Comparison of ENCODE assay signal across 1 cellular context in genomic region chr12:94230357-94230905, GRCh38.
TF ChIP-seq lines count a peak whose summit lies in the region.

No MANE protein-coding gene starts in this region.

TF ChIP-seq in HepG2, 621 proteins besides CTCF, POLR2A, EP300 and RAD21 (continued from another document and continues in another):
- TF ChIP-seq ZNF337 (CRISPR knock-in tag; IDR thresholded peaks at IDR 0.05; ENCODE audit: borderline replicate concordance, low read depth) (no peak), NFAT5 (CRISPR knock-in tag; IDR thresholded peaks at IDR 0.05) (no peak), ATAD3A (CRISPR knock-in tag; IDR thresholded peaks at IDR 0.05) (no peak), HNRNPUL1 (IDR thresholded peaks at IDR 0.05; ENCODE audit: low read depth, low read length) (no peak), ZFP1 (CRISPR knock-in tag; IDR thresholded peaks at IDR 0.05) (no peak), GRHL1 (CRISPR knock-in tag; conservative IDR thresholded peaks at IDR 0.05) (no peak), ZFP37 (CRISPR knock-in tag; IDR thresholded peaks at IDR 0.05; ENCODE audit: borderline replicate concordance) (no peak), ZFP82 (CRISPR knock-in tag; IDR thresholded peaks at IDR 0.05; ENCODE audit: borderline replicate concordance) (no peak), MAFF (IDR thresholded peaks at IDR 0.05; ENCODE audit: low read depth, low read length) (no peak), ZBTB21 (CRISPR knock-in tag; IDR thresholded peaks at IDR 0.05) (no peak), RBAK (CRISPR knock-in tag; IDR thresholded peaks at IDR 0.05) (no peak), THYN1 (CRISPR knock-in tag; IDR thresholded peaks at IDR 0.05; ENCODE audit: borderline replicate concordance, low read depth) (no peak), AHDC1 (CRISPR knock-in tag; IDR thresholded peaks at IDR 0.05; ENCODE audit: borderline replicate concordance) (peak; percentile 89; the same call in 1 of the 2 replicates), IRX3 (CRISPR knock-in tag; IDR thresholded peaks at IDR 0.05; ENCODE audit: borderline replicate concordance, low read depth) (no peak), ZNF879 (CRISPR knock-in tag; IDR thresholded peaks at IDR 0.05) (no peak), ELF4 (CRISPR knock-in tag; IDR thresholded peaks at IDR 0.05; ENCODE audit: borderline replicate concordance) (no peak), ZNF484 (CRISPR knock-in tag; IDR thresholded peaks at IDR 0.05; ENCODE audit: borderline replicate concordance, low read depth) (no peak), ZNF12 (CRISPR knock-in tag; IDR thresholded peaks at IDR 0.05) (peak; percentile 98), ZNF354B (CRISPR knock-in tag; IDR thresholded peaks at IDR 0.05) (no peak), E2F2 (CRISPR knock-in tag; IDR thresholded peaks at IDR 0.05; ENCODE audit: borderline replicate concordance) (no peak), DR1 (CRISPR knock-in tag; IDR thresholded peaks at IDR 0.05) (no peak), HOXA7 (CRISPR knock-in tag; IDR thresholded peaks at IDR 0.05) (no peak), ZNF841 (CRISPR knock-in tag; IDR thresholded peaks at IDR 0.05; ENCODE audit: borderline replicate concordance) (no peak), MIER3 (CRISPR knock-in tag; IDR thresholded peaks at IDR 0.05; ENCODE audit: borderline replicate concordance) (peak; percentile 79), JUNB (CRISPR knock-in tag; IDR thresholded peaks at IDR 0.05; ENCODE audit: borderline replicate concordance) (no peak; the same call in 1 of the 2 replicates), U2AF2 (IDR thresholded peaks at IDR 0.05; ENCODE audit: low read depth, low read length) (no peak), GLI4 (CRISPR knock-in tag; IDR thresholded peaks at IDR 0.05; ENCODE audit: borderline replicate concordance) (no peak)
- TF ChIP-seq, protein P1, sequence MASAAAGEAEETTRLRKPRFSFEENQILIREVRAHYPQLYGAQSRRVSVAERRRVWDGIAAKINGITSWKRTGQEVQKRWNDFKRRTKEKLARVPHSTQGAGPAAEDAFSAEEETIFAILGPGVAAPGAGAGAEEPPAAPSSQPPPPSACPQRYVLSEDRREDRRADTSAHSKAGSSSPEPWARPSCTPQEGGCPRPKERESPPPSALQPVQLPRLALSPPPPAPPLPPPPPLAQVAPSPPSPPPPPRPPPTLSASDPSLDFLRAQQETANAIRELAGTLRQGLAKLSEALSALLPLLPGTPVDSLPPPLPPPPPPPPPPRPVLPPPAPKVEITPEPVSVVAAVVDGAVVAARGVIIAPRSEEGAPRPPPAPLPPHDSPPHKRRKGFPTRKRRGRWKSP (CRISPR knock-in tag; IDR thresholded peaks at IDR 0.05), result no peak; the same call in 1 of the 2 replicates
- TF ChIP-seq, protein P2, sequence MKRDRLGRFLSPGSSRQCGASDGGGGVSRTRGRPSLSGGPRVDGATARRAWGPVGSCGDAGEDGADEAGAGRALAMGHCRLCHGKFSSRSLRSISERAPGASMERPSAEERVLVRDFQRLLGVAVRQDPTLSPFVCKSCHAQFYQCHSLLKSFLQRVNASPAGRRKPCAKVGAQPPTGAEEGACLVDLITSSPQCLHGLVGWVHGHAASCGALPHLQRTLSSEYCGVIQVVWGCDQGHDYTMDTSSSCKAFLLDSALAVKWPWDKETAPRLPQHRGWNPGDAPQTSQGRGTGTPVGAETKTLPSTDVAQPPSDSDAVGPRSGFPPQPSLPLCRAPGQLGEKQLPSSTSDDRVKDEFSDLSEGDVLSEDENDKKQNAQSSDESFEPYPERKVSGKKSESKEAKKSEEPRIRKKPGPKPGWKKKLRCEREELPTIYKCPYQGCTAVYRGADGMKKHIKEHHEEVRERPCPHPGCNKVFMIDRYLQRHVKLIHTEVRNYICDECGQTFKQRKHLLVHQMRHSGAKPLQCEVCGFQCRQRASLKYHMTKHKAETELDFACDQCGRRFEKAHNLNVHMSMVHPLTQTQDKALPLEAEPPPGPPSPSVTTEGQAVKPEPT (CRISPR knock-in tag; IDR thresholded peaks at IDR 0.05; ENCODE audit: low read depth), result no peak
- TF ChIP-seq, protein P3, sequence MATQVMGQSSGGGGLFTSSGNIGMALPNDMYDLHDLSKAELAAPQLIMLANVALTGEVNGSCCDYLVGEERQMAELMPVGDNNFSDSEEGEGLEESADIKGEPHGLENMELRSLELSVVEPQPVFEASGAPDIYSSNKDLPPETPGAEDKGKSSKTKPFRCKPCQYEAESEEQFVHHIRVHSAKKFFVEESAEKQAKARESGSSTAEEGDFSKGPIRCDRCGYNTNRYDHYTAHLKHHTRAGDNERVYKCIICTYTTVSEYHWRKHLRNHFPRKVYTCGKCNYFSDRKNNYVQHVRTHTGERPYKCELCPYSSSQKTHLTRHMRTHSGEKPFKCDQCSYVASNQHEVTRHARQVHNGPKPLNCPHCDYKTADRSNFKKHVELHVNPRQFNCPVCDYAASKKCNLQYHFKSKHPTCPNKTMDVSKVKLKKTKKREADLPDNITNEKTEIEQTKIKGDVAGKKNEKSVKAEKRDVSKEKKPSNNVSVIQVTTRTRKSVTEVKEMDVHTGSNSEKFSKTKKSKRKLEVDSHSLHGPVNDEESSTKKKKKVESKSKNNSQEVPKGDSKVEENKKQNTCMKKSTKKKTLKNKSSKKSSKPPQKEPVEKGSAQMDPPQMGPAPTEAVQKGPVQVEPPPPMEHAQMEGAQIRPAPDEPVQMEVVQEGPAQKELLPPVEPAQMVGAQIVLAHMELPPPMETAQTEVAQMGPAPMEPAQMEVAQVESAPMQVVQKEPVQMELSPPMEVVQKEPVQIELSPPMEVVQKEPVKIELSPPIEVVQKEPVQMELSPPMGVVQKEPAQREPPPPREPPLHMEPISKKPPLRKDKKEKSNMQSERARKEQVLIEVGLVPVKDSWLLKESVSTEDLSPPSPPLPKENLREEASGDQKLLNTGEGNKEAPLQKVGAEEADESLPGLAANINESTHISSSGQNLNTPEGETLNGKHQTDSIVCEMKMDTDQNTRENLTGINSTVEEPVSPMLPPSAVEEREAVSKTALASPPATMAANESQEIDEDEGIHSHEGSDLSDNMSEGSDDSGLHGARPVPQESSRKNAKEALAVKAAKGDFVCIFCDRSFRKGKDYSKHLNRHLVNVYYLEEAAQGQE (IDR thresholded peaks at IDR 0.05; ENCODE audit: borderline replicate concordance in 1 of 2, low read depth in 1 of 2, low read length in 2 of 2), result no peak
- TF ChIP-seq, protein P4, sequence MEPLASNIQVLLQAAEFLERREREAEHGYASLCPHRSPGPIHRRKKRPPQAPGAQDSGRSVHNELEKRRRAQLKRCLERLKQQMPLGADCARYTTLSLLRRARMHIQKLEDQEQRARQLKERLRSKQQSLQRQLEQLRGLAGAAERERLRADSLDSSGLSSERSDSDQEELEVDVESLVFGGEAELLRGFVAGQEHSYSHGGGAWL (CRISPR knock-in tag; IDR thresholded peaks at IDR 0.05), result no peak
- TF ChIP-seq, protein P5, sequence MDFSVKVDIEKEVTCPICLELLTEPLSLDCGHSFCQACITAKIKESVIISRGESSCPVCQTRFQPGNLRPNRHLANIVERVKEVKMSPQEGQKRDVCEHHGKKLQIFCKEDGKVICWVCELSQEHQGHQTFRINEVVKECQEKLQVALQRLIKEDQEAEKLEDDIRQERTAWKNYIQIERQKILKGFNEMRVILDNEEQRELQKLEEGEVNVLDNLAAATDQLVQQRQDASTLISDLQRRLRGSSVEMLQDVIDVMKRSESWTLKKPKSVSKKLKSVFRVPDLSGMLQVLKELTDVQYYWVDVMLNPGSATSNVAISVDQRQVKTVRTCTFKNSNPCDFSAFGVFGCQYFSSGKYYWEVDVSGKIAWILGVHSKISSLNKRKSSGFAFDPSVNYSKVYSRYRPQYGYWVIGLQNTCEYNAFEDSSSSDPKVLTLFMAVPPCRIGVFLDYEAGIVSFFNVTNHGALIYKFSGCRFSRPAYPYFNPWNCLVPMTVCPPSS (IDR thresholded peaks at IDR 0.05), result no peak
